1 cellular context compared by ENCODE assay signal in genomic region chr16:89581861-89582563, GRCh38.
TF ChIP-seq lines count a peak whose summit lies in the region.

No MANE protein-coding gene starts in this region.

TF ChIP-seq in H1, 55 proteins besides CTCF, POLR2A, EP300 and RAD21:
- no peak for TF ChIP-seq ASH2L (IDR thresholded peaks at IDR 0.05; ENCODE audit: low read length)
- no peak for TF ChIP-seq HDAC2 (IDR thresholded peaks at IDR 0.05; ENCODE audit: borderline replicate concordance in 1 of 2, low read depth in 2 of 2, low read length in 2 of 2)
- no peak for TF ChIP-seq KDM5A (IDR thresholded peaks at IDR 0.05; ENCODE audit: low read length)
- no peak for TF ChIP-seq NANOG (IDR thresholded peaks at IDR 0.05; ENCODE audit: insufficient read depth, low read depth, low read length, poor library complexity, severe bottlenecking)
- TF ChIP-seq CHD1 (IDR thresholded peaks at IDR 0.05; ENCODE audit: low read depth, low read length), result no peak
- TF ChIP-seq EGR1 (IDR thresholded peaks at IDR 0.05; ENCODE audit: borderline replicate concordance, low read depth, low read length), result no peak
- TF ChIP-seq, protein P1, sequence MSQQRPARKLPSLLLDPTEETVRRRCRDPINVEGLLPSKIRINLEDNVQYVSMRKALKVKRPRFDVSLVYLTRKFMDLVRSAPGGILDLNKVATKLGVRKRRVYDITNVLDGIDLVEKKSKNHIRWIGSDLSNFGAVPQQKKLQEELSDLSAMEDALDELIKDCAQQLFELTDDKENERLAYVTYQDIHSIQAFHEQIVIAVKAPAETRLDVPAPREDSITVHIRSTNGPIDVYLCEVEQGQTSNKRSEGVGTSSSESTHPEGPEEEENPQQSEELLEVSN (IDR thresholded peaks at IDR 0.05), result no peak
- no peak for TF ChIP-seq ATF3 (IDR thresholded peaks at IDR 0.05; ENCODE audit: insufficient read depth, low read depth, low read length)
- no peak for TF ChIP-seq SIRT6 (IDR thresholded peaks at IDR 0.05; ENCODE audit: low read length)
- TF ChIP-seq HDAC6 (IDR thresholded peaks at IDR 0.05; ENCODE audit: low read depth, low read length), result no peak
- TF ChIP-seq SIX5 (IDR thresholded peaks at IDR 0.05; ENCODE audit: low read depth, low read length), result no peak
